ENCODE assay signal across 24 cellular contexts in the genomic region with DNA sequence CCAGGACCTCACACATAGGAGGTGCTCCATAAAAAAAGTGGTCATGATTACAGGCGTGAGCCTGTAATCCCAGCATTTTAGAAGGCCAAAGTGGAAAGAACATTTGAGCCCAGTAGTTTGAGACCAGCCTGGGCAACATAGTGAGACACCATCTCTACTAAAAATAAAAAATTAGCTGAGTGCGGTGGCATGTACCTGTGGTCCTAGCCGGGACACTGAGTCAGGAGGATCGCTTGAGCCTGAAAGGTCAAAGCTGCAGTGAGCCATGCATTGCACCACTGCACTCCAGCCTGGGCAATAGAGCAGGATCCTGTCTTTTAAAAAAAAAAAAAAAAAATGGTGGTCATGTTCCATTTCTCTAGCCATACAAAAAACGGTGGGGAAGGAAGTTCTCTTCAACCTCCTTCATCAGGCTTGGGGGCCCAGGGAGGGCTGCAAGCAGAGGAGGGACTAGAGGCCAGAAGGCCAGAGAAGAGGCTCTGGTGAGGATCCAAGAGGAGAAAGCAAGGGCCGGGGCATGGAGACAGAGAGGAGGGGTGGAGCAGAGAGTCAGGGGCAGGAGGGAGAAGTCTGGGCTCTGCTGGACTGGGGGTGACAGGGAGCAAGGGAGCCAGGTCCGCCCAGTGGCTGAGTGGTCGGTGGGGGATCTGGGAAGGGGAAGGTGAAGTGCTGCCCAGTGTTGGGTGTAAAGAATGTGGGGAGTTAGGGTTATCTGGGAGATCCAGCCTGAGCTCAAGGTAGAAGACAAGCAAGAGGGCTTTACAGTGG. TPM values are rescaled to one million over a fixed set of nuclear protein-coding genes. Genes with fewer than 3 reads are reported as not detected.
DNase-seq lines count a peak whose midpoint lies in the region; ATAC-seq and TF ChIP-seq lines count a peak whose summit lies in the region.
"Had no signal": no experiment of that assay in that cellular context is flagged by ENCODE, and none has a peak within 500 bp of the region (broad histone marks: within the 10 kb centered on the region; RNA-seq: fewer than 3 reads in every experiment).

No MANE protein-coding gene starts in this region.

- ATAC-seq in SK-N-SH treated with all-trans-retinoic acid at 6 μM for 48 hours (no peak), WTC11 (no peak), lower lobe of right lung (no peak)
- ATAC-seq in stimulated activated memory B cell treated with anti-CD40 and anti-IgM and Interleukin-4, amounts not matched to agents 10 μg/mL and 1 μg/mL and 100 μg/mL, for 72 hours, result no peak
- no peak for ATAC-seq in activated CD8-positive, alpha-beta T cell treated with anti-CD3 and anti-CD28 coated beads for 36 hours
- ATAC-seq: Right ventricle myocardium inferior had no signal

- no peak overlapping the region for H3K9ac ChIP-seq in SK-N-SH
- H3K9ac ChIP-seq: KMS-11 had no signal

- no peaks in the 10 kb centered on the region for H4K20me1 ChIP-seq in SK-N-SH (ENCODE audit: insufficient read depth)

- TF ChIP-seq RAD21 in SK-N-SH (IDR thresholded peaks at IDR 0.05; ENCODE audit: low read length), result no peak

- intact Hi-C loops in lower lobe of right lung (cut with DNase I) (loop anchor here (10.0 kb wide), 1 partner anchor 48 kb away; a partner anchor contains a TSS), testis (cut with DNase I; ENCODE audit: low total_unique reads) (loop anchor here (10.0 kb wide), 1 partner anchor 48 kb away; a partner anchor contains a TSS)
- intact Hi-C loops in activated T-helper 2 cell treated with anti-CD3 and anti-CD28 coated beads, Interferon-gamma antibody, Interleukin-2, Interleukin-4, amounts not matched to agents 10 μg/mL and 5 μg/mL and 100 μg/mL, durations not matched to agents 14 hours and 24 hours and 36 hours (cut with micrococcal nuclease), result loop anchor here (1.0 kb wide), 1 partner anchor 22 kb away; no protein-coding TSS in a partner anchor
- intact Hi-C loops in activated CD8-positive, alpha-beta T cell treated with anti-CD3 and anti-CD28 coated beads for 36 hours (cut with micrococcal nuclease), result no loop called here

- H3K4me3 ChIP-seq in SK-N-SH (ENCODE audit: low read depth in 2 of 2, low read length in 1 of 2), result no peak overlapping the region
- H3K4me3 ChIP-seq in lower lobe of right lung, result no peak overlapping the region
- H3K4me3 ChIP-seq in testis, result no peak overlapping the region
- H3K4me3 ChIP-seq: PC-9, SJCRH30 had no signal

- POLR2A ChIA-PET in SK-N-SH (lab: Yijun Ruan, JAX), result interaction anchor here (1.3 kb wide), 1 partner anchor 55 kb away, joined by 3 read pairs; a partner anchor contains a TSS
- POLR2A ChIA-PET in WTC11 (lab: Charles Lee), result no interaction called here
- POLR2A ChIA-PET in activated CD8-positive, alpha-beta T cell treated with anti-CD3 and anti-CD28 coated beads for 36 hours (lab: Charles Lee), result interaction anchor here (1.9 kb wide), 1 partner anchor 12 kb away, joined by 5 read pairs; no protein-coding TSS in a partner anchor

- H3K9me2 ChIP-seq in SK-N-SH, result no peaks in the 10 kb centered on the region

- no peaks in the 10 kb centered on the region for H3K36me3 ChIP-seq in SK-N-SH (replicated peaks in 1 of 2; ENCODE audit: control insufficient read depth in 1 of 2, insufficient read depth in 2 of 2, low read length in 1 of 2)
- H3K36me3 ChIP-seq in lower lobe of right lung, result no peaks in the 10 kb centered on the region
- no peaks in the 10 kb centered on the region for H3K36me3 ChIP-seq in testis (ENCODE audit: low read depth, missing control alignments)
- H3K36me3 ChIP-seq: BE2C, SJCRH30 had no signal

- peak; percentile 4 for DNase-seq in SK-N-SH
- DNase-seq in WTC11 (ENCODE audit: low spot score), result no peak
- DNase-seq in lower lobe of right lung, result no peak
- no peak for DNase-seq in activated T-helper 2 cell treated with anti-CD3 and anti-CD28 coated beads, Interferon-gamma antibody, Interleukin-2, Interleukin-4, amounts not matched to agents 10 μg/mL and 5 μg/mL and 100 μg/mL, durations not matched to agents 14 hours and 24 hours and 36 hours (ENCODE audit: low spot score)
- DNase-seq in activated CD8-positive, alpha-beta T cell treated with anti-CD3 and anti-CD28 coated beads for 36 hours, result no peak
- no peak for DNase-seq in testis
- DNase-seq: BE2C; CD4-positive, CD25-positive, alpha-beta regulatory T cell; GOT3; IMR-90; MM.1S; NCI-H2029 treated with DMSO at 0.1 percent for 48 hours; NCI-H446 treated with DMSO at 0.1 percent for 48 hours; NCI-H526; PC-9; SJCRH30 had no signal

- TF ChIP-seq EP300 in SK-N-SH (IDR thresholded peaks at IDR 0.05; ENCODE audit: borderline replicate concordance in 1 of 2, low read depth in 1 of 2, low read length in 1 of 2), result no peak

- peaks cover 4% of the 10 kb centered on the region for H3F3A ChIP-seq in SK-N-SH (replicated peaks; ENCODE audit: insufficient read depth)

- no peak overlapping the region for H3K27ac Mint-ChIP-seq in WTC11
- H3K27ac Mint-ChIP-seq in stimulated activated memory B cell treated with anti-CD40 and anti-IgM and Interleukin-4, amounts not matched to agents 10 μg/mL and 1 μg/mL and 100 μg/mL, for 72 hours, result peak overlapping the region; percentile 41
- H3K27ac Mint-ChIP-seq in activated T-helper 2 cell treated with anti-CD3 and anti-CD28 coated beads, Interferon-gamma antibody, Interleukin-2, Interleukin-4, amounts not matched to agents 10 μg/mL and 5 μg/mL and 100 μg/mL, durations not matched to agents 14 hours and 24 hours and 36 hours, result no peak overlapping the region
- no peak overlapping the region for H3K27ac Mint-ChIP-seq in activated CD8-positive, alpha-beta T cell treated with anti-CD3 and anti-CD28 coated beads for 36 hours

- H3K36me3 Mint-ChIP-seq in WTC11, result no peaks in the 10 kb centered on the region
- no peaks in the 10 kb centered on the region for H3K36me3 Mint-ChIP-seq in stimulated activated memory B cell treated with anti-CD40 and anti-IgM and Interleukin-4, amounts not matched to agents 10 μg/mL and 1 μg/mL and 100 μg/mL, for 72 hours
- H3K36me3 Mint-ChIP-seq in activated T-helper 2 cell treated with anti-CD3 and anti-CD28 coated beads, Interferon-gamma antibody, Interleukin-2, Interleukin-4, amounts not matched to agents 10 μg/mL and 5 μg/mL and 100 μg/mL, durations not matched to agents 14 hours and 24 hours and 36 hours (ENCODE audit: low read depth), result no peaks in the 10 kb centered on the region
- H3K36me3 Mint-ChIP-seq in activated CD8-positive, alpha-beta T cell treated with anti-CD3 and anti-CD28 coated beads for 36 hours (ENCODE audit: low read depth), result no peaks in the 10 kb centered on the region
- H3K36me3 Mint-ChIP-seq: CD4-positive, CD25-positive, alpha-beta regulatory T cell had no signal

- TF ChIP-seq CTCF in SK-N-SH (IDR thresholded peaks at IDR 0.05) (no peak), WTC11 (IDR thresholded peaks at IDR 0.05) (no peak), lower lobe of right lung (IDR thresholded peaks at IDR 0.05) (no peak), testis (IDR thresholded peaks at IDR 0.05) (no peak)
- no peak for TF ChIP-seq CTCF in activated CD8-positive, alpha-beta T cell treated with anti-CD3 and anti-CD28 coated beads for 36 hours (IDR thresholded peaks at IDR 0.05)

- no peaks in the 10 kb centered on the region; the same call in 1 of the 2 replicates for H3K27me3 Mint-ChIP-seq in WTC11 (ENCODE audit: low read depth)
- peaks cover 10% of the 10 kb centered on the region for H3K27me3 Mint-ChIP-seq in stimulated activated memory B cell treated with anti-CD40 and anti-IgM and Interleukin-4, amounts not matched to agents 10 μg/mL and 1 μg/mL and 100 μg/mL, for 72 hours
- H3K27me3 Mint-ChIP-seq in activated T-helper 2 cell treated with anti-CD3 and anti-CD28 coated beads, Interferon-gamma antibody, Interleukin-2, Interleukin-4, amounts not matched to agents 10 μg/mL and 5 μg/mL and 100 μg/mL, durations not matched to agents 14 hours and 24 hours and 36 hours (ENCODE audit: low read depth), result peaks cover 10% of the 10 kb centered on the region
- peaks cover 2% of the 10 kb centered on the region for H3K27me3 Mint-ChIP-seq in activated CD8-positive, alpha-beta T cell treated with anti-CD3 and anti-CD28 coated beads for 36 hours

- H3K27ac ChIP-seq in SK-N-SH (ENCODE audit: low read depth in 2 of 2, low read length in 1 of 2) (no peak overlapping the region), lower lobe of right lung (peak overlapping the region; percentile 41), testis (no peak overlapping the region)
- H3K27ac ChIP-seq: 22Rv1, KMS-11, PC-9, SJCRH30 had no signal

- TF ChIP-seq POLR2A in testis (IDR thresholded peaks at IDR 0.05), result no peak

- peaks cover 46% of the 10 kb centered on the region for H3K4me1 Mint-ChIP-seq in WTC11
- peaks cover 13% of the 10 kb centered on the region for H3K4me1 Mint-ChIP-seq in stimulated activated memory B cell treated with anti-CD40 and anti-IgM and Interleukin-4, amounts not matched to agents 10 μg/mL and 1 μg/mL and 100 μg/mL, for 72 hours
- H3K4me1 Mint-ChIP-seq in activated T-helper 2 cell treated with anti-CD3 and anti-CD28 coated beads, Interferon-gamma antibody, Interleukin-2, Interleukin-4, amounts not matched to agents 10 μg/mL and 5 μg/mL and 100 μg/mL, durations not matched to agents 14 hours and 24 hours and 36 hours (ENCODE audit: low read depth), result peaks cover 18% of the 10 kb centered on the region
- peaks cover 13% of the 10 kb centered on the region for H3K4me1 Mint-ChIP-seq in activated CD8-positive, alpha-beta T cell treated with anti-CD3 and anti-CD28 coated beads for 36 hours (ENCODE audit: low read depth)

- H3K4me1 ChIP-seq in SK-N-SH (ENCODE audit: control insufficient read depth in 1 of 2, insufficient read depth in 2 of 2, low read depth in 1 of 2, low read length in 1 of 2), result peaks cover 0 to 2% of the 10 kb centered on the region in 2 experiments; a peak in 1 of 4 replicates
- H3K4me1 ChIP-seq in lower lobe of right lung, result no peaks in the 10 kb centered on the region
- H3K4me1 ChIP-seq in testis, result no peaks in the 10 kb centered on the region
- H3K4me1 ChIP-seq: BE2C, SJCRH30 had no signal

- no peak overlapping the region for H3K4me3 Mint-ChIP-seq in WTC11
- no peak overlapping the region for H3K4me3 Mint-ChIP-seq in stimulated activated memory B cell treated with anti-CD40 and anti-IgM and Interleukin-4, amounts not matched to agents 10 μg/mL and 1 μg/mL and 100 μg/mL, for 72 hours
- no peak overlapping the region for H3K4me3 Mint-ChIP-seq in activated T-helper 2 cell treated with anti-CD3 and anti-CD28 coated beads, Interferon-gamma antibody, Interleukin-2, Interleukin-4, amounts not matched to agents 10 μg/mL and 5 μg/mL and 100 μg/mL, durations not matched to agents 14 hours and 24 hours and 36 hours (ENCODE audit: low read depth)
- no peak overlapping the region for H3K4me3 Mint-ChIP-seq in activated CD8-positive, alpha-beta T cell treated with anti-CD3 and anti-CD28 coated beads for 36 hours
- H3K4me3 Mint-ChIP-seq: CD4-positive, CD25-positive, alpha-beta regulatory T cell had no signal

- CTCF ChIA-PET in SK-N-SH (lab: Yijun Ruan, JAX) (interaction anchor here (1.2 to 1.6 kb wide), 2 partner anchors 16 to 46 kb away, joined by 3 to 6 read pairs; no protein-coding TSS in a partner anchor), WTC11 (lab: Charles Lee) (interaction anchor here (1.2 to 2.0 kb wide), 4 partner anchors 20 to 46 kb away, joined by 4 to 6 read pairs (median 6); a partner anchor contains a TSS)
- CTCF ChIA-PET in activated CD8-positive, alpha-beta T cell treated with anti-CD3 and anti-CD28 coated beads for 36 hours (lab: Charles Lee), result interaction anchor here (0.6 to 1.0 kb wide), 2 partner anchors 15 to 96 kb away, joined by 3 read pairs; no protein-coding TSS in a partner anchor

- H3K27me3 ChIP-seq in SK-N-SH (ENCODE audit: insufficient read depth) (peaks cover 22% of the 10 kb centered on the region), lower lobe of right lung (ENCODE audit: low read depth) (no peaks in the 10 kb centered on the region), testis (no peaks in the 10 kb centered on the region)

- H2AFZ ChIP-seq in SK-N-SH (ENCODE audit: low read depth), result no peak overlapping the region
- H2AFZ ChIP-seq: PC-9 had no signal

- H3K9me3 Mint-ChIP-seq in WTC11, result no peaks in the 10 kb centered on the region
- no peaks in the 10 kb centered on the region for H3K9me3 Mint-ChIP-seq in stimulated activated memory B cell treated with anti-CD40 and anti-IgM and Interleukin-4, amounts not matched to agents 10 μg/mL and 1 μg/mL and 100 μg/mL, for 72 hours
- no peaks in the 10 kb centered on the region for H3K9me3 Mint-ChIP-seq in activated T-helper 2 cell treated with anti-CD3 and anti-CD28 coated beads, Interferon-gamma antibody, Interleukin-2, Interleukin-4, amounts not matched to agents 10 μg/mL and 5 μg/mL and 100 μg/mL, durations not matched to agents 14 hours and 24 hours and 36 hours
- H3K9me3 Mint-ChIP-seq in activated CD8-positive, alpha-beta T cell treated with anti-CD3 and anti-CD28 coated beads for 36 hours, result no peaks in the 10 kb centered on the region
- H3K9me3 Mint-ChIP-seq: CD4-positive, CD25-positive, alpha-beta regulatory T cell had no signal

- H3K9me3 ChIP-seq in SK-N-SH, result no peaks in the 10 kb centered on the region
- no peaks in the 10 kb centered on the region for H3K9me3 ChIP-seq in lower lobe of right lung
- no peaks in the 10 kb centered on the region for H3K9me3 ChIP-seq in testis
- H3K9me3 ChIP-seq: BE2C, SJCRH30 had no signal

- 56% methylated on average over 8 of the region's 8 CpGs for WGBS in SK-N-SH (ENCODE audit: low lambda C conversion rate)
- WGBS in testis, 2 donors, result 86% methylated on average over 8 of the region's 8 CpGs

- no peaks in the 10 kb centered on the region for H3K79me2 ChIP-seq in SK-N-SH (ENCODE audit: insufficient read depth)

- H3K4me2 ChIP-seq in SK-N-SH, result no peak overlapping the region
- H3K4me2 ChIP-seq: KMS-11, PC-9 had no signal

RNA-seq across cellular contexts. Expression of a gene that starts 8.9 kb away (rescaled TPM):
- 0.03 and 0.20 TPM in 2 replicates for polyA plus RNA-seq in SK-N-SH (2012; rRNA removed)
- 0.06 and 0.08 TPM in 2 replicates for polyA plus RNA-seq in SK-N-SH (2012; cell fraction: cytosol; rRNA removed)
- 0.42 and 0.52 TPM in 2 replicates for polyA plus RNA-seq in SK-N-SH (2012; cell fraction: nucleus; rRNA removed)
- total RNA-seq in WTC11 (2021), result 0.14 to 0.42 TPM in 2 of 3 replicates, not detected in the other
- 3.1 TPM for total RNA-seq in lower lobe of right lung
- total RNA-seq in activated T-helper 2 cell treated with anti-CD3 and anti-CD28 coated beads, Interferon-gamma antibody, Interleukin-2, Interleukin-4, amounts not matched to agents 10 μg/mL and 5 μg/mL and 100 μg/mL, durations not matched to agents 14 hours and 24 hours and 36 hours, result 0.14 and 0.28 TPM in 2 replicates
- under 1 TPM in 1 of 2 experiments, not detected in 1; 0.95 TPM for total RNA-seq in activated CD8-positive, alpha-beta T cell treated with anti-CD3 and anti-CD28 coated beads for 36 hours
- total RNA-seq in testis, result 100 to 1,000 TPM in 1 of 2 donors, 10 to 100 TPM in 1; 72.8 to 102 TPM
- 121 TPM for polyA plus RNA-seq in testis (ENCODE audit: insufficient read depth, low read depth, low replicate concordance)
- total RNA-seq: CD4-positive, CD25-positive, alpha-beta regulatory T cell; Daoy; G401; IMR-90; Right ventricle myocardium inferior; RPMI7951; SJCRH30 had no signal
- polyA plus RNA-seq: CD4-positive, CD25-positive, alpha-beta regulatory T cell; IMR-90 had no signal

RNA-seq across cellular contexts. Expression of a gene that starts 26.3 kb away (rescaled TPM):
- polyA plus RNA-seq in SK-N-SH (2012; rRNA removed) (not detected in 2 replicates), testis (ENCODE audit: insufficient read depth, low read depth, low replicate concordance) (not detected)
- polyA plus RNA-seq in SK-N-SH (2012; cell fraction: cytosol; rRNA removed), result not detected in 2 replicates
- polyA plus RNA-seq in SK-N-SH (2012; cell fraction: nucleus; rRNA removed), result not detected in 2 replicates
- total RNA-seq in WTC11 (2021) (1.0 to 1.7 TPM (median 1.5 TPM) in 3 replicates), lower lobe of right lung (not detected), testis (not detected)
- total RNA-seq in activated T-helper 2 cell treated with anti-CD3 and anti-CD28 coated beads, Interferon-gamma antibody, Interleukin-2, Interleukin-4, amounts not matched to agents 10 μg/mL and 5 μg/mL and 100 μg/mL, durations not matched to agents 14 hours and 24 hours and 36 hours, result not detected in 2 replicates
- total RNA-seq in activated CD8-positive, alpha-beta T cell treated with anti-CD3 and anti-CD28 coated beads for 36 hours, result not detected
- total RNA-seq: CD4-positive, CD25-positive, alpha-beta regulatory T cell; Daoy; G401; IMR-90; PC-9; Right ventricle myocardium inferior; RPMI7951; SJCRH30 had no signal
- polyA plus RNA-seq: CD4-positive, CD25-positive, alpha-beta regulatory T cell; IMR-90 had no signal

RNA-seq across cellular contexts. Expression of a gene that starts 28.3 kb away (rescaled TPM):
- not detected in 2 replicates for polyA plus RNA-seq in SK-N-SH (2012; rRNA removed)
- polyA plus RNA-seq in SK-N-SH (2012; cell fraction: cytosol; rRNA removed), result not detected in 2 replicates
- not detected in 2 replicates for polyA plus RNA-seq in SK-N-SH (2012; cell fraction: nucleus; rRNA removed)
- 0.85 to 1.4 TPM (median 0.87 TPM) in 3 replicates for total RNA-seq in WTC11 (2021)
- not detected for total RNA-seq in lower lobe of right lung
- total RNA-seq in activated T-helper 2 cell treated with anti-CD3 and anti-CD28 coated beads, Interferon-gamma antibody, Interleukin-2, Interleukin-4, amounts not matched to agents 10 μg/mL and 5 μg/mL and 100 μg/mL, durations not matched to agents 14 hours and 24 hours and 36 hours, result not detected in 2 replicates
- total RNA-seq in activated CD8-positive, alpha-beta T cell treated with anti-CD3 and anti-CD28 coated beads for 36 hours, result not detected
- under 1 TPM; 0.24 to 0.62 TPM for total RNA-seq in testis
- polyA plus RNA-seq in testis (ENCODE audit: insufficient read depth, low read depth, low replicate concordance), result 0.80 TPM
- total RNA-seq: CD4-positive, CD25-positive, alpha-beta regulatory T cell; Daoy; IMR-90; PC-9; Right ventricle myocardium inferior; RPMI7951; SJCRH30 had no signal
- polyA plus RNA-seq: CD4-positive, CD25-positive, alpha-beta regulatory T cell; IMR-90 had no signal

RNA-seq across cellular contexts. Expression of a gene that starts 33.2 kb away (rescaled TPM):
- polyA plus RNA-seq in SK-N-SH (2012; rRNA removed) (0.36 and 0.47 TPM in 2 replicates), testis (ENCODE audit: insufficient read depth, low read depth, low replicate concordance) (487 TPM)
- 0.26 and 0.40 TPM in 2 replicates for polyA plus RNA-seq in SK-N-SH (2012; cell fraction: cytosol; rRNA removed)
- polyA plus RNA-seq in SK-N-SH (2012; cell fraction: nucleus; rRNA removed), result 0.55 and 0.82 TPM in 2 replicates
- total RNA-seq in WTC11 (2021) (2.4 to 3.0 TPM (median 2.9 TPM) in 3 replicates), lower lobe of right lung (0.92 TPM), testis (100 to 1,000 TPM; 145 to 190 TPM)
- total RNA-seq in activated T-helper 2 cell treated with anti-CD3 and anti-CD28 coated beads, Interferon-gamma antibody, Interleukin-2, Interleukin-4, amounts not matched to agents 10 μg/mL and 5 μg/mL and 100 μg/mL, durations not matched to agents 14 hours and 24 hours and 36 hours, result not detected in 2 replicates
- total RNA-seq in activated CD8-positive, alpha-beta T cell treated with anti-CD3 and anti-CD28 coated beads for 36 hours, result not detected
- total RNA-seq: CD4-positive, CD25-positive, alpha-beta regulatory T cell; IMR-90; PC-9; Right ventricle myocardium inferior had no signal
- polyA plus RNA-seq: CD4-positive, CD25-positive, alpha-beta regulatory T cell had no signal

RNA-seq across cellular contexts. Expression of a gene that starts 34.7 kb away (rescaled TPM):
- polyA plus RNA-seq in SK-N-SH (2012; rRNA removed), result 24.7 and 27.9 TPM in 2 replicates
- polyA plus RNA-seq in SK-N-SH (2012; cell fraction: cytosol; rRNA removed), result 17.4 and 22.3 TPM in 2 replicates
- polyA plus RNA-seq in SK-N-SH (2012; cell fraction: nucleus; rRNA removed), result 32.3 and 39.7 TPM in 2 replicates
- total RNA-seq in WTC11 (2021), result 104 to 106 TPM (median 104 TPM) in 3 replicates
- total RNA-seq in lower lobe of right lung, result 36.2 TPM
- not detected in 2 replicates for total RNA-seq in activated T-helper 2 cell treated with anti-CD3 and anti-CD28 coated beads, Interferon-gamma antibody, Interleukin-2, Interleukin-4, amounts not matched to agents 10 μg/mL and 5 μg/mL and 100 μg/mL, durations not matched to agents 14 hours and 24 hours and 36 hours
- total RNA-seq in activated CD8-positive, alpha-beta T cell treated with anti-CD3 and anti-CD28 coated beads for 36 hours, result not detected
- total RNA-seq in testis, result 10 to 100 TPM; 12.6 to 20.8 TPM
- polyA plus RNA-seq in testis (ENCODE audit: insufficient read depth, low read depth, low replicate concordance), result 29.6 TPM
- total RNA-seq: CD4-positive, CD25-positive, alpha-beta regulatory T cell had no signal
- polyA plus RNA-seq: CD4-positive, CD25-positive, alpha-beta regulatory T cell had no signal

Comparison
In these comparisons a context has a peak if more than half of its experiments do, and no peak if none do; other contexts are left out.
1. RNA of a gene that starts 8.9 kb away (total RNA-seq): 72.8 to 102 TPM in testis; 3.1 TPM in lower lobe of right lung (single experiment), 0.95 TPM in activated CD8-positive, alpha-beta T cell treated with anti-CD3 and anti-CD28 coated beads for 36 hours, 0.14 to 0.42 TPM in WTC11 and 0.14 to 0.28 TPM in activated T-helper 2 cell treated with anti-CD3 and anti-CD28 coated beads, Interferon-gamma antibody, Interleukin-2, Interleukin-4, amounts not matched to agents 10 μg/mL and 5 μg/mL and 100 μg/mL, durations not matched to agents 14 hours and 24 hours and 36 hours; every median in the first group is over 10 times any median in the second.